Comparison of ENCODE assay signal across 8 cellular contexts in genomic region chr12:111368291-111368683, GRCh38. TPM values are rescaled to one million over a fixed set of nuclear protein-coding genes. Genes with fewer than 3 reads are reported as not detected.
DNase-seq lines count a peak whose midpoint lies in the region; ATAC-seq and TF ChIP-seq lines count a peak whose summit lies in the region.

No MANE protein-coding gene starts in this region.

- H3K27me3 ChIP-seq in esophagus (ENCODE audit: control insufficient read depth in 1 of 2, insufficient read depth in 2 of 2, low read length in 2 of 2), result no peaks in the 10 kb centered on the region
- H3K27me3 ChIP-seq in neuron (ENCODE audit: insufficient read depth, low read length), result no peaks in the 10 kb centered on the region

- 2 to 3% methylated on average over 13 of the region's 13 CpGs for WGBS in esophagus, 2 donors

- peak; percentile 14 for ATAC-seq in GM19455 (IDR thresholded peaks at IDR 0.05; ENCODE audit: unreplicated experiment)
- ATAC-seq in HG03378 (IDR thresholded peaks at IDR 0.05; ENCODE audit: unreplicated experiment), result no peak

- peaks cover 0 to 1% of the 10 kb centered on the region in 2 donors for H3K9me3 ChIP-seq in esophagus (ENCODE audit: control insufficient read depth in 2 of 2, insufficient read depth in 1 of 2, low read depth in 1 of 2, low read length in 1 of 2)
- no peaks in the 10 kb centered on the region for H3K9me3 ChIP-seq in neuron (ENCODE audit: low read length)

- H3K4me3 ChIP-seq in esophagus (ENCODE audit: low read depth in 1 of 2, low read length in 2 of 2) (peak overlapping the region; percentile 65 to 84), neuron (ENCODE audit: low read length) (peak overlapping the region; percentile 93)

- no peak for TF ChIP-seq CTCF in RWPE1 (conservative IDR thresholded peaks at IDR 0.05; ENCODE audit: low read depth)

- peak overlapping the region; percentile 90 for H2AFZ ChIP-seq in neuron (ENCODE audit: low read depth, low read length)

- CTCF ChIA-PET in RWPE1 (lab: Yijun Ruan, JAX), result interaction anchor here (0.9 to 4.3 kb wide), 2 partner anchors 28 to 37 kb away, joined by 3 to 18 read pairs; no protein-coding TSS in a partner anchor

- POLR2A ChIA-PET in RWPE1 (lab: Yijun Ruan, JAX; ENCODE audit: low non-redundant PET), result no interaction called here

- H3K4me1 ChIP-seq in esophagus (ENCODE audit: control insufficient read depth in 2 of 2, insufficient read depth in 2 of 2, low read length in 1 of 2) (peaks cover 11 to 15% of the 10 kb centered on the region in 2 donors), neuron (ENCODE audit: insufficient read depth, low read length) (peaks cover 16% of the 10 kb centered on the region)

- H3K36me3 ChIP-seq in esophagus (ENCODE audit: control insufficient read depth in 2 of 2, insufficient read depth in 2 of 2, low read length in 1 of 2) (peaks cover 0 to 11% of the 10 kb centered on the region in 2 donors), neuron (ENCODE audit: insufficient read depth, low read length) (peaks cover 20% of the 10 kb centered on the region)

- H3K27ac ChIP-seq in RWPE1, result peak overlapping the region; percentile 58
- H3K27ac ChIP-seq in esophagus (ENCODE audit: low read depth in 2 of 2, low read length in 1 of 2), result peak overlapping the region in 1 of 2 donors; percentile 19

- DNase-seq in RWPE1 (ENCODE audit: low spot score) (no peak), HCEC 1CT (no peak)
- DNase-seq in stimulated activated naive CD4-positive, alpha-beta T cell treated with Interleukin-2 at 50 U/mL for 16 hours (lab: John Stamatoyannopoulos, UW), result no peak
- DNase-seq in activated CD4-positive, CD25-positive, alpha-beta regulatory T cell treated with anti-CD3 and anti-CD28 coated beads, Interleukin-2, amount 50 U/mL, for 72 hours, result no peak

RNA-seq across cellular contexts. Expression of gene PHETA1, which starts 0.6 kb away (rescaled TPM):
- 10 to 100 TPM in 1 of 2 donors, 1 to 10 TPM in 1; 9.0 to 10.0 TPM for polyA plus RNA-seq in esophagus

RNA-seq across cellular contexts. Expression of gene SH2B3, which starts 37.4 kb away (rescaled TPM):
- 1 to 10 TPM in 1 of 2 donors, under 1 TPM in 1; 0.79 to 1.8 TPM for polyA plus RNA-seq in esophagus
